Comparison of ENCODE assay signal across 2 cellular contexts in the genomic region with DNA sequence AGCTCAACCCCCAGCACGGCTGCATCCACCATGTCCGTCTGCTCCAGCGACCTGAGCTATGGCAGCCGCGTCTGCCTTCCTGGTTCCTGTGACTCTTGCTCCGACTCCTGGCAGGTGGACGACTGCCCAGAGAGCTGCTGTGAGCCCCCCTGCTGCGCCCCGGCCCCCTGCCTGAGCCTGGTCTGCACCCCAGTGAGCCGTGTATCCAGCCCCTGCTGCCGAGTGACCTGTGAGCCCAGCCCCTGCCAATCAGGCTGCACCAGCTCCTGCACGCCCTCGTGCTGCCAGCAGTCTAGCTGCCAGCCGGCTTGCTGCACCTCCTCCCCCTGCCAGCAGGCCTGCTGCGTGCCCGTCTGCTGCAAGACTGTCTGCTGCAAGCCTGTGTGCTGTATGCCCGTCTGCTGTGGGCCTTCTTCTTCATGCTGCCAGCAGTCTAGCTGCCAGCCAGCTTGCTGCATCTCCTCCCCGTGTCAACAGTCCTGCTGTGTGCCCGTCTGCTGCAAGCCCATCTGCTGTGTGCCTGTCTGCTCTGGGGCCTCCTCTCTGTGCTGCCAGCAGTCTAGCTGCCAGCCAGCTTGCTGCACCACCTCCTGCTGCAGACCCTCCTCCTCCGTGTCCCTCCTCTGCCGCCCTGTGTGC.
TF ChIP-seq lines count a peak whose summit lies in the region.

A gene with protein sequence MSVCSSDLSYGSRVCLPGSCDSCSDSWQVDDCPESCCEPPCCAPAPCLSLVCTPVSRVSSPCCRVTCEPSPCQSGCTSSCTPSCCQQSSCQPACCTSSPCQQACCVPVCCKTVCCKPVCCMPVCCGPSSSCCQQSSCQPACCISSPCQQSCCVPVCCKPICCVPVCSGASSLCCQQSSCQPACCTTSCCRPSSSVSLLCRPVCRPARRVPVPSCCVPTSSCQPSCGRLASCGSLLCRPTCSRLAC (plus strand): TSS at position 1 of the 639 bp plus-strand sequence. CDS start 30 bp downstream, at position 31.

TF ChIP-seq in H1, 55 proteins besides CTCF, POLR2A, EP300 and RAD21:
- 0 out of 2 replicates have a peak, but pooled peaks have one; percentile 24 for TF ChIP-seq KDM1A (IDR thresholded peaks at IDR 0.05; ENCODE audit: borderline replicate concordance, low read length)

TF ChIP-seq in HepG2, 621 proteins besides CTCF, POLR2A, EP300 and RAD21:
- TF ChIP-seq ATF7-NPFF (CRISPR knock-in tag; IDR thresholded peaks at IDR 0.05; ENCODE audit: low read depth) (peak; percentile 43; the same call in 1 of the 2 replicates), THAP8 (CRISPR knock-in tag; IDR thresholded peaks at IDR 0.05; ENCODE audit: borderline replicate concordance) (0 out of 2 replicates have a peak, but pooled peaks have one; percentile 29), CHCHD3 (CRISPR knock-in tag; IDR thresholded peaks at IDR 0.05) (0 out of 2 replicates have a peak, but pooled peaks have one; percentile 50), ZNF296 (CRISPR knock-in tag; conservative IDR thresholded peaks at IDR 0.05) (0 out of 2 replicates have a peak, but pooled peaks have one; percentile 61), HIVEP1 (CRISPR knock-in tag; IDR thresholded peaks at IDR 0.05) (0 out of 2 replicates have a peak, but pooled peaks have one; percentile 42), ZNF776 (CRISPR knock-in tag; IDR thresholded peaks at IDR 0.05) (0 out of 2 replicates have a peak, but pooled peaks have one; percentile 40), ADNP (CRISPR knock-in tag; IDR thresholded peaks at IDR 0.05) (peak; percentile 66; the same call in 1 of the 2 replicates), ZMYM3 (CRISPR knock-in tag; IDR thresholded peaks at IDR 0.05) (peak; percentile 99), ZNF768 (CRISPR knock-in tag; IDR thresholded peaks at IDR 0.05) (peak; percentile 86), ZNF333 (CRISPR knock-in tag; IDR thresholded peaks at IDR 0.05; ENCODE audit: borderline replicate concordance) (0 out of 2 replicates have a peak, but pooled peaks have one; percentile 25)
- TF ChIP-seq, protein P1, sequence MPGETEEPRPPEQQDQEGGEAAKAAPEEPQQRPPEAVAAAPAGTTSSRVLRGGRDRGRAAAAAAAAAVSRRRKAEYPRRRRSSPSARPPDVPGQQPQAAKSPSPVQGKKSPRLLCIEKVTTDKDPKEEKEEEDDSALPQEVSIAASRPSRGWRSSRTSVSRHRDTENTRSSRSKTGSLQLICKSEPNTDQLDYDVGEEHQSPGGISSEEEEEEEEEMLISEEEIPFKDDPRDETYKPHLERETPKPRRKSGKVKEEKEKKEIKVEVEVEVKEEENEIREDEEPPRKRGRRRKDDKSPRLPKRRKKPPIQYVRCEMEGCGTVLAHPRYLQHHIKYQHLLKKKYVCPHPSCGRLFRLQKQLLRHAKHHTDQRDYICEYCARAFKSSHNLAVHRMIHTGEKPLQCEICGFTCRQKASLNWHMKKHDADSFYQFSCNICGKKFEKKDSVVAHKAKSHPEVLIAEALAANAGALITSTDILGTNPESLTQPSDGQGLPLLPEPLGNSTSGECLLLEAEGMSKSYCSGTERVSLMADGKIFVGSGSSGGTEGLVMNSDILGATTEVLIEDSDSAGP (CRISPR knock-in tag; IDR thresholded peaks at IDR 0.05; ENCODE audit: borderline replicate concordance): 0 out of 2 replicates have a peak, but pooled peaks have one; percentile 48
